Comparison of ENCODE assay signal across 1 cellular context in genomic region chr10:97498076-97498840, GRCh38.
TF ChIP-seq lines count a peak whose summit lies in the region.

MMS19 (minus strand) TSS chr10:97498422; CDS start chr10:97498384, 38 bp downstream.

TF ChIP-seq in HepG2, 621 proteins besides CTCF, POLR2A, EP300 and RAD21 (continued from another document and continues in another):
- TF ChIP-seq ZNF367 (CRISPR knock-in tag; IDR thresholded peaks at IDR 0.05; ENCODE audit: borderline replicate concordance) (no peak), SIX4 (CRISPR knock-in tag; IDR thresholded peaks at IDR 0.05) (no peak), ZNF704 (CRISPR knock-in tag; IDR thresholded peaks at IDR 0.05; ENCODE audit: borderline replicate concordance) (peak; percentile 47; the same call in 1 of the 2 replicates), SPEN (CRISPR knock-in tag; IDR thresholded peaks at IDR 0.05; ENCODE audit: low read depth) (peak; percentile 14), RELA (CRISPR knock-in tag; IDR thresholded peaks at IDR 0.05) (0 out of 2 replicates have a peak, but pooled peaks have one; percentile 38), CHCHD3 (CRISPR knock-in tag; IDR thresholded peaks at IDR 0.05) (peak; percentile 84; the same call in 1 of the 2 replicates), ZNF138 (CRISPR knock-in tag; IDR thresholded peaks at IDR 0.05; ENCODE audit: low read depth) (0 out of 2 replicates have a peak, but pooled peaks have one; percentile 15), SMAD3 (CRISPR knock-in tag; IDR thresholded peaks at IDR 0.05) (no peak), MXD1 (CRISPR knock-in tag; IDR thresholded peaks at IDR 0.05) (0 out of 2 replicates have a peak, but pooled peaks have one; percentile 50), ZNF737 (CRISPR knock-in tag; IDR thresholded peaks at IDR 0.05; ENCODE audit: borderline replicate concordance) (no peak), CBX2 (IDR thresholded peaks at IDR 0.05; ENCODE audit: low read depth, low read length) (no peak), CBX2 (CRISPR knock-in tag; IDR thresholded peaks at IDR 0.05; ENCODE audit: low read depth) (no peak), ZNF772 (CRISPR knock-in tag; IDR thresholded peaks at IDR 0.05) (no peak; the same call in 1 of the 2 replicates), ZNF234 (CRISPR knock-in tag; conservative IDR thresholded peaks at IDR 0.05) (no peak), HNF1A (IDR thresholded peaks at IDR 0.05; ENCODE audit: low read depth) (no peak), HNF1A (CRISPR knock-in tag; IDR thresholded peaks at IDR 0.05; ENCODE audit: borderline replicate concordance) (peak; percentile 45; the same call in 1 of the 2 replicates), TCF12 (IDR thresholded peaks at IDR 0.05) (no peak), TCF12 (CRISPR knock-in tag; IDR thresholded peaks at IDR 0.05) (no peak), ZNF205 (CRISPR knock-in tag; IDR thresholded peaks at IDR 0.05) (0 out of 2 replicates have a peak, but pooled peaks have one; percentile 23), NR3C1 (CRISPR knock-in tag; IDR thresholded peaks at IDR 0.05) (no peak), ZNF639 (CRISPR knock-in tag; conservative IDR thresholded peaks at IDR 0.05) (peak; percentile 52; the same call in 1 of the 2 replicates), ZUFSP (CRISPR knock-in tag; IDR thresholded peaks at IDR 0.05; ENCODE audit: borderline replicate concordance) (no peak), ZSCAN29 (CRISPR knock-in tag; conservative IDR thresholded peaks at IDR 0.05) (no peak), ZNF703 (CRISPR knock-in tag; IDR thresholded peaks at IDR 0.05; ENCODE audit: borderline replicate concordance) (no peak), ZNF331 (CRISPR knock-in tag; IDR thresholded peaks at IDR 0.05) (peak; percentile 11; the same call in 1 of the 2 replicates), NCOA5 (CRISPR knock-in tag; IDR thresholded peaks at IDR 0.05) (no peak), TOE1 (CRISPR knock-in tag; IDR thresholded peaks at IDR 0.05) (no peak), ZNF280D (CRISPR knock-in tag; IDR thresholded peaks at IDR 0.05) (peak; percentile 12; the same call in 1 of the 2 replicates), MBNL3 (CRISPR knock-in tag; conservative IDR thresholded peaks at IDR 0.05) (no peak), TCF7L2 (IDR thresholded peaks at IDR 0.05; ENCODE audit: low read depth, low read length) (no peak), ZNF354B (CRISPR knock-in tag; IDR thresholded peaks at IDR 0.05) (no peak), ZFYVE20 (CRISPR knock-in tag; IDR thresholded peaks at IDR 0.05; ENCODE audit: borderline replicate concordance, low read depth) (no peak), ZNF652 (CRISPR knock-in tag; IDR thresholded peaks at IDR 0.05; ENCODE audit: borderline replicate concordance, low read depth) (no peak), ZNF883 (CRISPR knock-in tag; IDR thresholded peaks at IDR 0.05; ENCODE audit: not compliant biosample characterization) (peak; percentile 89), GPBP1L1 (CRISPR knock-in tag; IDR thresholded peaks at IDR 0.05) (no peak), PRDM4 (CRISPR knock-in tag; IDR thresholded peaks at IDR 0.05; ENCODE audit: borderline replicate concordance) (0 out of 2 replicates have a peak, but pooled peaks have one; percentile 54), ZMAT5 (CRISPR knock-in tag; IDR thresholded peaks at IDR 0.05; ENCODE audit: borderline replicate concordance, low read depth) (no peak), SALL1 (CRISPR knock-in tag; IDR thresholded peaks at IDR 0.05) (peak; percentile 66; the same call in 1 of the 2 replicates), TRIM24 (CRISPR knock-in tag; IDR thresholded peaks at IDR 0.05) (no peak), RFX5 (IDR thresholded peaks at IDR 0.05; ENCODE audit: low read depth, low read length) (no peak), SATB2 (CRISPR knock-in tag; IDR thresholded peaks at IDR 0.05) (no peak), ZNF713 (CRISPR knock-in tag; IDR thresholded peaks at IDR 0.05) (no peak), ZNF543 (CRISPR knock-in tag; IDR thresholded peaks at IDR 0.05) (peak; percentile 54), HCFC1 (IDR thresholded peaks at IDR 0.05; ENCODE audit: low read depth, low read length) (no peak), MXD3 (CRISPR knock-in tag; IDR thresholded peaks at IDR 0.05) (no peak), YEATS4 (CRISPR knock-in tag; IDR thresholded peaks at IDR 0.05; ENCODE audit: borderline replicate concordance) (peak; percentile 19; the same call in 1 of the 2 replicates), ZSCAN21 (CRISPR knock-in tag; IDR thresholded peaks at IDR 0.05; ENCODE audit: borderline replicate concordance) (peak; percentile 42; the same call in 1 of the 2 replicates), KLF11 (CRISPR knock-in tag; IDR thresholded peaks at IDR 0.05) (peak; percentile 88; the same call in 1 of the 2 replicates), XBP1 (CRISPR knock-in tag; IDR thresholded peaks at IDR 0.05) (no peak), DPF2 (CRISPR knock-in tag; IDR thresholded peaks at IDR 0.05; ENCODE audit: borderline replicate concordance, low read depth) (no peak), GTF3A (CRISPR knock-in tag; conservative IDR thresholded peaks at IDR 0.05) (0 out of 2 replicates have a peak, but pooled peaks have one; percentile 54), HMG20A (CRISPR knock-in tag; IDR thresholded peaks at IDR 0.05; ENCODE audit: borderline replicate concordance) (no peak), FOXK2 (IDR thresholded peaks at IDR 0.05) (no peak), RXRB (CRISPR knock-in tag; IDR thresholded peaks at IDR 0.05; ENCODE audit: borderline replicate concordance) (no peak), AGO2 (optimal IDR thresholded peaks at IDR 0.05; ENCODE audit: low read depth, low read length) (peak; percentile 87)
